In the genomic region with DNA sequence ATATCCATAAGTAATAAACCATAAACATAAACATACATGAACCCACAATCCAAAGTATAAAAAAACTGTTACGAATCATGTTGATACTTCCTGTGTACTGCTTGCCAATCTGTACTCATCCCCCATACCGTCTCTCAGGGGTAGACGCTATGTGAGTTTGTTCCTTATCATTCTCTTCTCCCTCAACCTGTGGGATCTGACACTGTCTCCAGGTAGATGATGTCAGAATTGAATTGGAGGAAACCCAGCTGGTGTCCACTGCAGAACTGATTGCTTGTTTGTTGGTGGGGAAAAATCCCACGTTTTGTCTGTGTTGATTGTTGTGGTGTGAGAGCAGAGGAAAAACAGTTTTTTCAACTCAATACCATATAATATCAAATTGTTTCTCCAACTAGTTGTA, we compare ENCODE assay signal across 1 cellular context.
TF ChIP-seq lines count a peak whose summit lies in the region.

No MANE protein-coding gene starts in this region.

TF ChIP-seq in H1, 55 proteins besides CTCF, POLR2A, EP300 and RAD21:
- no peak for TF ChIP-seq SIN3A (conservative IDR thresholded peaks at IDR 0.05 in 1 of 2, IDR thresholded peaks at IDR 0.05 in 1 of 2; ENCODE audit: low read depth in 1 of 2, low read length in 2 of 2)
- no peak for TF ChIP-seq GABPA (IDR thresholded peaks at IDR 0.05; ENCODE audit: borderline replicate concordance, insufficient read depth, low read length)
- no peak for TF ChIP-seq TCF12 (IDR thresholded peaks at IDR 0.05; ENCODE audit: low read depth, low read length)
- TF ChIP-seq KDM5A (IDR thresholded peaks at IDR 0.05; ENCODE audit: low read length), result no peak
- no peak for TF ChIP-seq BACH1 (IDR thresholded peaks at IDR 0.05; ENCODE audit: low read length)
- no peak for TF ChIP-seq JUND (IDR thresholded peaks at IDR 0.05; ENCODE audit: low read length)
- no peak for TF ChIP-seq GTF2F1 (IDR thresholded peaks at IDR 0.05; ENCODE audit: borderline replicate concordance, low read depth, low read length)
- TF ChIP-seq NRF1 (IDR thresholded peaks at IDR 0.05; ENCODE audit: low read depth, low read length), result no peak
- no peak for TF ChIP-seq SP4 (IDR thresholded peaks at IDR 0.05; ENCODE audit: low read length)
- TF ChIP-seq SRF (IDR thresholded peaks at IDR 0.05; ENCODE audit: low read depth, low read length), result no peak
- no peak for TF ChIP-seq YY1 (IDR thresholded peaks at IDR 0.05; ENCODE audit: low read depth, low read length)
- TF ChIP-seq, protein P1, sequence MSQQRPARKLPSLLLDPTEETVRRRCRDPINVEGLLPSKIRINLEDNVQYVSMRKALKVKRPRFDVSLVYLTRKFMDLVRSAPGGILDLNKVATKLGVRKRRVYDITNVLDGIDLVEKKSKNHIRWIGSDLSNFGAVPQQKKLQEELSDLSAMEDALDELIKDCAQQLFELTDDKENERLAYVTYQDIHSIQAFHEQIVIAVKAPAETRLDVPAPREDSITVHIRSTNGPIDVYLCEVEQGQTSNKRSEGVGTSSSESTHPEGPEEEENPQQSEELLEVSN (IDR thresholded peaks at IDR 0.05), result no peak
